8 cellular contexts compared by ENCODE assay signal in genomic region chr16:27154573-27155521, GRCh38. TPM values are rescaled to one million over a fixed set of nuclear protein-coding genes. Genes with fewer than 3 reads are reported as not detected.
A peak's percentile ranks its signal among the peaks of the same experiment; 100 is the strongest.
DNase-seq lines count a peak whose midpoint lies in the region; ATAC-seq lines count a peak whose summit lies in the region.

No MANE protein-coding gene starts in this region.

- no peak for ATAC-seq in GM18870 (IDR thresholded peaks at IDR 0.05; ENCODE audit: unreplicated experiment)

- DNase-seq in NCI-H1105 treated with DMSO at 0.1 percent for 48 hours (lab: John Stamatoyannopoulos, UW) (peak; percentile 12), NCI-H1105 (lab: John Stamatoyannopoulos, UW) (no peak), NCI-H1092 (lab: John Stamatoyannopoulos, UW) (peak; percentile 16), ecto neural progenitor cell (ENCODE audit: low spot score) (peak; percentile 80), lung microvascular endothelial cell (ENCODE audit: low read depth in 2 of 2) (peak; percentile 47 to 63)
- DNase-seq in activated CD4-positive, alpha-beta T cell treated with anti-CD3 and anti-CD28 coated beads, Interleukin-2, amount 50 U/mL, for 1 hour, result peak; percentile 72
- DNase-seq in stimulated activated CD8-positive, alpha-beta memory T cell treated with anti-CD3 and anti-CD28 coated beads, Interleukin-2, amount 100 ng/mL, for 48 hours (ENCODE audit: low read depth in 2 of 2), result peak; percentile 54 to 66

RNA-seq across cellular contexts. Expression of gene KDM8, which starts 48.5 kb away (rescaled TPM):
- 2.0 and 3.2 TPM in 2 replicates for total RNA-seq in lung microvascular endothelial cell
